ENCODE assay signal across 23 cellular contexts in genomic region chr22:29661355-29661754, GRCh38. TPM values are rescaled to one million over a fixed set of nuclear protein-coding genes. Genes with fewer than 3 reads are reported as not detected.
A peak's percentile ranks its signal among the peaks of the same experiment; 100 is the strongest.
DNase-seq lines count a peak whose midpoint lies in the region; ATAC-seq and TF ChIP-seq lines count a peak whose summit lies in the region.
"Had no signal": no experiment of that assay in that cellular context is flagged by ENCODE, and none has a peak within 500 bp of the region (broad histone marks: within the 10 kb centered on the region; RNA-seq: fewer than 3 reads in every experiment).

No MANE protein-coding gene starts in this region.

- no peak overlapping the region for H3K4me3 Mint-ChIP-seq in activated T-helper 17 cell treated with anti-CD3 and anti-CD28 coated beads, Interleukin-2, amount 50 U/mL, for 72 hours
- no peak overlapping the region for H3K4me3 Mint-ChIP-seq in osteocyte (ENCODE audit: unreplicated experiment)
- H3K4me3 Mint-ChIP-seq: central memory CD8-positive, alpha-beta T cell; neural crest cell; stimulated activated naive CD8-positive, alpha-beta T cell treated with anti-CD3 and anti-CD28 coated beads, Interleukin-15, Interleukin-2, amounts not matched to agents 100 ng/mL and 50 ng/mL, for 24 hours had no signal

- intact Hi-C loops in upper lobe of right lung (cut with DNase I) = no loop called here

- TF ChIP-seq CTCF in osteocyte (IDR thresholded peaks at IDR 0.05) (no peak), upper lobe of right lung (IDR thresholded peaks at IDR 0.05) (no peak)

- no peaks in the 10 kb centered on the region for H3K27me3 ChIP-seq in upper lobe of right lung
- H3K27me3 ChIP-seq: heart left ventricle, SJSA1 had no signal

- H3K36me3 Mint-ChIP-seq in activated T-helper 17 cell treated with anti-CD3 and anti-CD28 coated beads, Interleukin-2, amount 50 U/mL, for 72 hours (ENCODE audit: low read depth) = peaks cover 78% of the 10 kb centered on the region
- H3K36me3 Mint-ChIP-seq in osteocyte (ENCODE audit: unreplicated experiment) = peaks cover 32% of the 10 kb centered on the region

- H3K9me3 Mint-ChIP-seq in activated T-helper 17 cell treated with anti-CD3 and anti-CD28 coated beads, Interleukin-2, amount 50 U/mL, for 72 hours = no peaks in the 10 kb centered on the region
- no peaks in the 10 kb centered on the region for H3K9me3 Mint-ChIP-seq in osteocyte (ENCODE audit: unreplicated experiment)
- H3K9me3 Mint-ChIP-seq: activated T-helper 2 cell treated with anti-CD3 and anti-CD28 coated beads, Interferon-gamma antibody, Interleukin-2, Interleukin-4, amounts not matched to agents 10 μg/mL and 5 μg/mL and 100 μg/mL, durations not matched to agents 14 hours and 24 hours and 36 hours; central memory CD8-positive, alpha-beta T cell; neural crest cell; stimulated activated naive CD8-positive, alpha-beta T cell treated with anti-CD3 and anti-CD28 coated beads, Interleukin-15, Interleukin-2, amounts not matched to agents 100 ng/mL and 50 ng/mL, for 24 hours had no signal

- peaks cover 9% of the 10 kb centered on the region for H3K4me1 ChIP-seq in upper lobe of right lung
- H3K4me1 ChIP-seq: Caco-2, SJSA1 had no signal

- peak overlapping the region; percentile 17 for H3K27ac Mint-ChIP-seq in activated T-helper 17 cell treated with anti-CD3 and anti-CD28 coated beads, Interleukin-2, amount 50 U/mL, for 72 hours
- H3K27ac Mint-ChIP-seq in osteocyte (ENCODE audit: unreplicated experiment) = peak overlapping the region; percentile 8
- H3K27ac Mint-ChIP-seq: activated T-helper 2 cell treated with anti-CD3 and anti-CD28 coated beads, Interferon-gamma antibody, Interleukin-2, Interleukin-4, amounts not matched to agents 10 μg/mL and 5 μg/mL and 100 μg/mL, durations not matched to agents 14 hours and 24 hours and 36 hours; stimulated activated naive CD8-positive, alpha-beta T cell treated with anti-CD3 and anti-CD28 coated beads, Interleukin-15, Interleukin-2, amounts not matched to agents 100 ng/mL and 50 ng/mL, for 24 hours had no signal

- H3K27me3 Mint-ChIP-seq in activated T-helper 17 cell treated with anti-CD3 and anti-CD28 coated beads, Interleukin-2, amount 50 U/mL, for 72 hours = no peaks in the 10 kb centered on the region
- H3K27me3 Mint-ChIP-seq in osteocyte (ENCODE audit: unreplicated experiment) = no peaks in the 10 kb centered on the region
- H3K27me3 Mint-ChIP-seq: central memory CD8-positive, alpha-beta T cell; stimulated activated naive CD8-positive, alpha-beta T cell treated with anti-CD3 and anti-CD28 coated beads, Interleukin-15, Interleukin-2, amounts not matched to agents 100 ng/mL and 50 ng/mL, for 24 hours had no signal

- no peaks in the 10 kb centered on the region for H3K4me1 Mint-ChIP-seq in activated T-helper 17 cell treated with anti-CD3 and anti-CD28 coated beads, Interleukin-2, amount 50 U/mL, for 72 hours
- peaks cover 8% of the 10 kb centered on the region for H3K4me1 Mint-ChIP-seq in osteocyte (ENCODE audit: unreplicated experiment)
- H3K4me1 Mint-ChIP-seq: central memory CD8-positive, alpha-beta T cell; neural crest cell had no signal

- H3K36me3 ChIP-seq in upper lobe of right lung = peaks cover 88% of the 10 kb centered on the region

- H3K4me3 ChIP-seq in upper lobe of right lung = no peak overlapping the region
- H3K4me3 ChIP-seq: heart left ventricle, SJSA1 had no signal

- no peaks in the 10 kb centered on the region for H3K9me3 ChIP-seq in upper lobe of right lung
- H3K9me3 ChIP-seq: Caco-2, heart left ventricle, SJSA1 had no signal

- H3K27ac ChIP-seq in upper lobe of right lung = no peak overlapping the region
- H3K27ac ChIP-seq: heart left ventricle, SJSA1 had no signal

- DNase-seq in AG20443 (ENCODE audit: low spot score) (peak; percentile 68), fibroblast of gingiva (ENCODE audit: low read depth) (peak; percentile 39), osteocyte (ENCODE audit: extremely low spot score, unreplicated experiment) (no peak), upper lobe of right lung (no peak), SW480 (ENCODE audit: low spot score) (no peak), DMS79 (lab: John Stamatoyannopoulos, UW) (no peak)
- DNase-seq: activated CD4-positive, CD25-positive, alpha-beta regulatory T cell; Caco-2; heart left ventricle; islet precursor cell; KG1; NCI-H1092 treated with DMSO at 0.1 percent for 48 hours; NCI-H526; retina; stimulated activated CD4-positive, alpha-beta T cell treated with anti-CD3 and anti-CD28 coated beads, Interleukin-15, amount 100 ng/mL, for 24 hours had no signal

- ATAC-seq in activated T-helper 17 cell treated with anti-CD3 and anti-CD28 coated beads, Interleukin-2, amount 50 U/mL, for 72 hours (replicated peaks) = no peak
- ATAC-seq in upper lobe of right lung = no peak
- no peak for ATAC-seq in GM19463 (IDR thresholded peaks at IDR 0.05; ENCODE audit: unreplicated experiment)
- ATAC-seq: heart left ventricle had no signal

RNA-seq across cellular contexts. Expression of gene NF2, which starts 57.9 kb away (rescaled TPM):
- 10 to 100 TPM; 28.5 to 59.9 TPM for total RNA-seq in activated T-helper 17 cell treated with anti-CD3 and anti-CD28 coated beads, Interleukin-2, amount 50 U/mL, for 72 hours
- total RNA-seq in osteocyte (67.9 and 71.0 TPM in 2 replicates), upper lobe of right lung (43.9 TPM)

RNA-seq across cellular contexts. Expression of gene CABP7, which starts 58.4 kb away (rescaled TPM):
- total RNA-seq in activated T-helper 17 cell treated with anti-CD3 and anti-CD28 coated beads, Interleukin-2, amount 50 U/mL, for 72 hours = under 1 TPM in 1 of 2 donors, not detected in 1; 0.09 TPM
- total RNA-seq in osteocyte (not detected in 2 replicates), upper lobe of right lung (not detected)
- total RNA-seq: activated CD8-positive, alpha-beta memory T cell treated with anti-CD3 and anti-CD28 coated beads for 36 hours; Caco-2; heart left ventricle; neural crest cell; SJSA1 had no signal

Comparison
In these comparisons a context has a peak if more than half of its experiments do, and no peak if none do; other contexts are left out.
1. DNase-seq: peak in AG20443 (single experiment) and fibroblast of gingiva (single experiment); none in osteocyte (single experiment), upper lobe of right lung (single experiment), SW480 (single experiment) and DMS79 (single experiment).